16 cellular contexts compared by ENCODE assay signal in the genomic region with DNA sequence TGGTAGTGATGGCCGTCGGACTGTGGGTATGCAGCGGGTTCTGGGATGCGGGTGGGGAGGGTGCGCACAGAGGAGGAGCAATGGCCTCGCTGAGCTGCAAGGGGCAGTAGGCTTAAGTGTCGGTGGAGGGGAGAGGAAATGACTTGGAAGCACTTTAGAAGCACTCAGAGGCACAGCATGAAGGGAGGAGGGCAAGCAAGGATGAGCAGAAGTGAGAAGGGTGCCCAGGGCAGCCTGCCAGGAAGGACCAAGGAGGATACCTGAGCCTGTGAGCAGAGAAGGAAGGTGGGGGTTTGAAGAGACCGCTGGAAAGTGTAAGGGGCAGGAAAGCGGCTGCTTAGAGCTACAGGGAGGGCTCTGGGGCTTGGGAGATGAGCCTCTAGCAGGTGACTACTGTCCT. TPM values are rescaled to one million over a fixed set of nuclear protein-coding genes. Genes with fewer than 3 reads are reported as not detected.
A peak's percentile ranks its signal among the peaks of the same experiment; 100 is the strongest.
DNase-seq lines count a peak whose midpoint lies in the region; ATAC-seq and TF ChIP-seq lines count a peak whose summit lies in the region.
"Had no signal": no experiment of that assay in that cellular context is flagged by ENCODE, and none has a peak within 500 bp of the region (broad histone marks: within the 10 kb centered on the region; RNA-seq: fewer than 3 reads in every experiment).

No MANE protein-coding gene starts in this region.

- H3K27me3 Mint-ChIP-seq in stimulated activated memory B cell treated with anti-CD40 and anti-IgM and Interleukin-4, amounts not matched to agents 10 μg/mL and 1 μg/mL and 100 μg/mL, for 72 hours, result peaks cover 70% of the 10 kb centered on the region

- no peak for TF ChIP-seq POLR2A in body of pancreas (IDR thresholded peaks at IDR 0.05)

- no peaks in the 10 kb centered on the region for H3K9me3 ChIP-seq in body of pancreas
- H3K9me3 ChIP-seq: BLaER1 treated with 17β-estradiol and CSF1 and Interleukin-3, amounts not matched to agents 10 nM and 100 nM; SJSA1 had no signal

- no peaks in the 10 kb centered on the region for H3K4me1 Mint-ChIP-seq in stimulated activated memory B cell treated with anti-CD40 and anti-IgM and Interleukin-4, amounts not matched to agents 10 μg/mL and 1 μg/mL and 100 μg/mL, for 72 hours

- H3K36me3 Mint-ChIP-seq in stimulated activated memory B cell treated with anti-CD40 and anti-IgM and Interleukin-4, amounts not matched to agents 10 μg/mL and 1 μg/mL and 100 μg/mL, for 72 hours, result no peaks in the 10 kb centered on the region

- no peaks in the 10 kb centered on the region for H3K9me3 Mint-ChIP-seq in stimulated activated memory B cell treated with anti-CD40 and anti-IgM and Interleukin-4, amounts not matched to agents 10 μg/mL and 1 μg/mL and 100 μg/mL, for 72 hours

- 46 to 54% methylated on average over 9 of the region's 9 CpGs for WGBS in body of pancreas, 2 donors

- no peaks in the 10 kb centered on the region for H3K36me3 ChIP-seq in body of pancreas (replicated peaks in 1 of 2; ENCODE audit: insufficient read depth in 1 of 2, low read depth in 2 of 2)
- H3K36me3 ChIP-seq: BLaER1 treated with 17β-estradiol and CSF1 and Interleukin-3, amounts not matched to agents 10 nM and 100 nM; SJSA1 had no signal

- ATAC-seq in body of pancreas, result no peak
- peak; percentile 16 for ATAC-seq in left colon
- ATAC-seq in stimulated activated memory B cell treated with anti-CD40 and anti-IgM and Interleukin-4, amounts not matched to agents 10 μg/mL and 1 μg/mL and 100 μg/mL, for 72 hours, result peak; percentile 36
- no peak for ATAC-seq in left lobe of liver
- no peak for ATAC-seq in GM19324 (IDR thresholded peaks at IDR 0.05; ENCODE audit: low FRiP score, unreplicated experiment)
- ATAC-seq: GM12878 had no signal

- H3K4me3 Mint-ChIP-seq in stimulated activated memory B cell treated with anti-CD40 and anti-IgM and Interleukin-4, amounts not matched to agents 10 μg/mL and 1 μg/mL and 100 μg/mL, for 72 hours, result no peak overlapping the region

- peak overlapping the region in 3 of 4 donors; percentile 38 to 51 (median 47) for H3K27ac ChIP-seq in body of pancreas
- H3K27ac ChIP-seq: BLaER1 treated with 17β-estradiol and CSF1 and Interleukin-3, amounts not matched to agents 10 nM and 100 nM; PC-9; SJSA1 had no signal

- TF ChIP-seq CTCF in body of pancreas (IDR thresholded peaks at IDR 0.05), result no peak

- intact Hi-C loops in body of pancreas (cut with DNase I) (no loop called here), left colon (cut with DNase I, micrococcal nuclease) (no loop called here)

- H3K4me3 ChIP-seq in body of pancreas, result no peak overlapping the region
- H3K4me3 ChIP-seq: BLaER1 treated with 17β-estradiol and CSF1 and Interleukin-3, amounts not matched to agents 10 nM and 100 nM; GM12878; PC-9; SJSA1 had no signal

- H3K27ac Mint-ChIP-seq in stimulated activated memory B cell treated with anti-CD40 and anti-IgM and Interleukin-4, amounts not matched to agents 10 μg/mL and 1 μg/mL and 100 μg/mL, for 72 hours, result no peak overlapping the region

- DNase-seq in NCI-H2196 (lab: John Stamatoyannopoulos, UW; ENCODE audit: unreplicated experiment), result peak; percentile 4
- no peak for DNase-seq in NCI-H2196 treated with DMSO at 0.1 percent for 48 hours (lab: John Stamatoyannopoulos, UW; ENCODE audit: unreplicated experiment)
- peak in 1 of 4 donors; percentile 10 for DNase-seq in body of pancreas
- DNase-seq in left colon, result peak; percentile 35 to 41
- DNase-seq in left lobe of liver (ENCODE audit: low spot score), result no peak
- DNase-seq in Kasumi-1 (lab: John Stamatoyannopoulos, UW), result no peak
- DNase-seq: NCI-H1048, NCI-H1694 treated with DMSO at 0.1 percent for 48 hours had no signal

- no peaks in the 10 kb centered on the region for H3K27me3 ChIP-seq in body of pancreas
- H3K27me3 ChIP-seq: BLaER1 treated with 17β-estradiol and CSF1 and Interleukin-3, amounts not matched to agents 10 nM and 100 nM had no signal

- peaks cover 11% of the 10 kb centered on the region for H3K4me1 ChIP-seq in body of pancreas
- H3K4me1 ChIP-seq: BLaER1 treated with 17β-estradiol and CSF1 and Interleukin-3, amounts not matched to agents 10 nM and 100 nM; SJSA1 had no signal

RNA-seq across cellular contexts. Expression of a gene that starts 0.3 kb away (rescaled TPM):
- total RNA-seq in body of pancreas (1 to 10 TPM in 1 of 2 donors, under 1 TPM in 1; 0.33 to 7.0 TPM), left colon (10 to 100 TPM; 48.3 to 53.6 TPM), left lobe of liver (1.9 TPM)
- total RNA-seq: G401, GM12878, H4, PC-9, SJSA1 had no signal

Comparison
In these comparisons a context has a peak if more than half of its experiments do, and no peak if none do; other contexts are left out.
1. DNase-seq: peak in NCI-H2196 (single experiment) and left colon (2 of 2); none in NCI-H2196 treated with DMSO at 0.1 percent for 48 hours (single experiment), left lobe of liver (single experiment) and Kasumi-1 (0 of 2).
2. ATAC-seq: peak in left colon (single experiment) and stimulated activated memory B cell treated with anti-CD40 and anti-IgM and Interleukin-4, amounts not matched to agents 10 μg/mL and 1 μg/mL and 100 μg/mL, for 72 hours (single experiment); none in body of pancreas (single experiment), left lobe of liver (single experiment) and GM19324 (single experiment).
3. RNA of a gene that starts 0.3 kb away (total RNA-seq): 48.3 to 53.6 TPM in left colon; 0.33 to 7.0 TPM in body of pancreas and 1.9 TPM in left lobe of liver (single experiment); every median in the first group is over 4 times any median in the second.